Comparison of ENCODE assay signal across 8 cellular contexts in genomic region chr11:65719887-65720236, GRCh38. TPM values are rescaled to one million over a fixed set of nuclear protein-coding genes. Genes with fewer than 3 reads are reported as not detected.
DNase-seq lines count a peak whose midpoint lies in the region; ATAC-seq, FAIRE-seq and TF ChIP-seq lines count a peak whose summit lies in the region.

No MANE protein-coding gene starts in this region.

- no peak for FAIRE-seq in frontal cortex (lab: Jason Lieb, UNC)

- peak overlapping the region; percentile 90 to 96 (median 90) for H3K4me3 Mint-ChIP-seq in IgD-negative memory B cell
- H3K4me3 Mint-ChIP-seq in activated T-cell treated with anti-CD3 and anti-CD28 coated beads, Interleukin-2, amount 50 U/mL, for 4 hours, result peak overlapping the region; percentile 95

- H3K9ac ChIP-seq in parathyroid adenoma, result peak overlapping the region; percentile 46

- H3K4me3 ChIP-seq in parathyroid adenoma (ENCODE audit: low read depth, low read length), result peak overlapping the region; percentile 63

- ATAC-seq in GM19397 (IDR thresholded peaks at IDR 0.05; ENCODE audit: unreplicated experiment), result peak; percentile 16
- ATAC-seq in activated T-cell treated with anti-CD3 and anti-CD28 coated beads, Interleukin-2, amount 50 U/mL, for 4 hours, result peak; percentile 21 to 23
- ATAC-seq in GM21526 (IDR thresholded peaks at IDR 0.05; ENCODE audit: low FRiP score, unreplicated experiment), result no peak

- TF ChIP-seq CTCF in parathyroid adenoma (IDR thresholded peaks at IDR 0.05), result no peak

- no peaks in the 10 kb centered on the region for H3K27me3 Mint-ChIP-seq in IgD-negative memory B cell
- H3K27me3 Mint-ChIP-seq in activated T-cell treated with anti-CD3 and anti-CD28 coated beads, Interleukin-2, amount 50 U/mL, for 4 hours (ENCODE audit: low read depth), result no peaks in the 10 kb centered on the region

- H3K4me1 ChIP-seq in parathyroid adenoma, result no peaks in the 10 kb centered on the region

- peak overlapping the region; percentile 75 for H3K4me2 ChIP-seq in parathyroid adenoma (ENCODE audit: low read length)

- H3K27me3 ChIP-seq in parathyroid adenoma (ENCODE audit: control insufficient read depth, insufficient read depth, low read length), result no peaks in the 10 kb centered on the region

- H3K4me1 Mint-ChIP-seq in IgD-negative memory B cell, result peaks cover 7 to 16% (median 12%) of the 10 kb centered on the region in 3 donors
- H3K4me1 Mint-ChIP-seq in activated T-cell treated with anti-CD3 and anti-CD28 coated beads, Interleukin-2, amount 50 U/mL, for 4 hours (ENCODE audit: low read depth), result peaks cover 24% of the 10 kb centered on the region

- H3K27ac ChIP-seq in parathyroid adenoma, result peak overlapping the region; percentile 69

- H2AFZ ChIP-seq in parathyroid adenoma, result peak overlapping the region; percentile 84

- H3K36me3 Mint-ChIP-seq in IgD-negative memory B cell, result peaks cover 2% of the 10 kb centered on the region
- H3K36me3 Mint-ChIP-seq in activated T-cell treated with anti-CD3 and anti-CD28 coated beads, Interleukin-2, amount 50 U/mL, for 4 hours (ENCODE audit: insufficient read depth), result peaks cover 27% of the 10 kb centered on the region

- H3K9me3 ChIP-seq in parathyroid adenoma (ENCODE audit: control insufficient read depth, low read length), result no peaks in the 10 kb centered on the region

- no peaks in the 10 kb centered on the region for H3K9me3 Mint-ChIP-seq in IgD-negative memory B cell
- H3K9me3 Mint-ChIP-seq in activated T-cell treated with anti-CD3 and anti-CD28 coated beads, Interleukin-2, amount 50 U/mL, for 4 hours, result no peaks in the 10 kb centered on the region

- peak overlapping the region in 2 of 3 donors; percentile 31 to 81 for H3K27ac Mint-ChIP-seq in IgD-negative memory B cell

- H3K36me3 ChIP-seq in parathyroid adenoma (ENCODE audit: control insufficient read depth, insufficient read depth, low read length), result no peaks in the 10 kb centered on the region

- DNase-seq in AG08396 (ENCODE audit: low spot score) (peak; percentile 51), frontal cortex (ENCODE audit: low spot score in 2 of 2) (peak; percentile 36 to 37), inferior parietal cortex (ENCODE audit: extremely low spot score) (no peak)
- no peak for DNase-seq in activated T-cell treated with anti-CD3 and anti-CD28 coated beads, Interleukin-2, amount 50 U/mL, for 4 hours

- H3K79me2 ChIP-seq in parathyroid adenoma, result no peaks in the 10 kb centered on the region

RNA-seq across cellular contexts. Expression of gene RNASEH2C, which starts 0.7 kb away (rescaled TPM):
- polyA plus RNA-seq in IgD-negative memory B cell, result 120 TPM
- 100 to 1,000 TPM in 2 of 3 donors, 10 to 100 TPM in 1; 95.6 to 122 (median 115) TPM for total RNA-seq in activated T-cell treated with anti-CD3 and anti-CD28 coated beads, Interleukin-2, amount 50 U/mL, for 4 hours
- 9.4 TPM for total RNA-seq in frontal cortex

RNA-seq across cellular contexts. Expression of gene KAT5, which starts 7.8 kb away (rescaled TPM):
- polyA plus RNA-seq in IgD-negative memory B cell, result 62.6 TPM
- total RNA-seq in activated T-cell treated with anti-CD3 and anti-CD28 coated beads, Interleukin-2, amount 50 U/mL, for 4 hours, result 10 to 100 TPM; 81.7 to 96.5 (median 85.1) TPM
- 61.1 TPM for total RNA-seq in frontal cortex

RNA-seq across cellular contexts. Expression of gene RELA, which starts 57.1 kb away (rescaled TPM):
- polyA plus RNA-seq in IgD-negative memory B cell, result 66.7 TPM
- total RNA-seq in activated T-cell treated with anti-CD3 and anti-CD28 coated beads, Interleukin-2, amount 50 U/mL, for 4 hours, result 100 to 1,000 TPM; 108 to 118 (median 111) TPM
- total RNA-seq in frontal cortex, result 16.3 TPM

Comparison
In these comparisons a context has a peak if more than half of its experiments do, and no peak if none do; other contexts are left out.
1. DNase-seq: peak in AG08396 (single experiment) and frontal cortex (2 of 2); none in activated T-cell treated with anti-CD3 and anti-CD28 coated beads, Interleukin-2, amount 50 U/mL, for 4 hours (single experiment) and inferior parietal cortex (single experiment).